8 cellular contexts compared by ENCODE assay signal in genomic region chr2:44974064-44974715, GRCh38.
DNase-seq lines count a peak whose midpoint lies in the region; ATAC-seq and TF ChIP-seq lines count a peak whose summit lies in the region.

No MANE protein-coding gene starts in this region.

- CTCF ChIA-PET in HEK293 (lab: Yijun Ruan, JAX), result interaction anchor here (0.6 to 3.4 kb wide), 25 partner anchors 9 to 981 kb away, joined by 3 to 24 read pairs (median 4); no protein-coding TSS in a partner anchor

- POLR2A ChIA-PET in HEK293 (lab: Yijun Ruan, JAX), result no interaction called here

- no peaks in the 10 kb centered on the region for H3K9me3 ChIP-seq in HEK293 (ENCODE audit: control insufficient read depth, insufficient read depth, low read depth, low read length)

- TF ChIP-seq CTCF in HEK293 (tag by site-specific recombination; IDR thresholded peaks at IDR 0.05) (0 out of 2 replicates have a peak, but pooled peaks have one; percentile 12), epithelial cell of esophagus (IDR thresholded peaks at IDR 0.05; ENCODE audit: insufficient read depth, low read depth, low read length, missing control alignments) (peak; percentile 67)

- no peak overlapping the region for H3K4me3 ChIP-seq in HEK293 (ENCODE audit: low read depth, low read length)
- H3K4me3 ChIP-seq in epithelial cell of esophagus (ENCODE audit: low read length), result no peak overlapping the region

- no peak overlapping the region for H3K27ac ChIP-seq in HEK293 (ENCODE audit: extremely low read depth, low read depth, low read length)

- H3K4me1 ChIP-seq in HEK293 (ENCODE audit: control insufficient read depth, insufficient read depth, low read length), result no peaks in the 10 kb centered on the region

- peak; percentile 23 for DNase-seq in COLO668 (lab: John Stamatoyannopoulos, UW; ENCODE audit: unreplicated experiment)
- DNase-seq in NCI-H748 (lab: John Stamatoyannopoulos, UW; ENCODE audit: unreplicated experiment), result peak; percentile 86
- DNase-seq in epithelial cell of esophagus (ENCODE audit: low read depth), result peak; percentile 87
- no peak for DNase-seq in effector CD4-positive, alpha-beta T cell

- H3K36me3 ChIP-seq in HEK293 (ENCODE audit: control insufficient read depth in 2 of 2, insufficient read depth in 1 of 2, low read length in 2 of 2), result no peaks in the 10 kb centered on the region

- ATAC-seq in GM21447 (IDR thresholded peaks at IDR 0.05; ENCODE audit: unreplicated experiment) (no peak), HG02870 (IDR thresholded peaks at IDR 0.05; ENCODE audit: unreplicated experiment) (no peak), GM19023 (IDR thresholded peaks at IDR 0.05; ENCODE audit: unreplicated experiment) (no peak)

TF ChIP-seq in HEK293, 187 proteins besides CTCF, POLR2A, EP300 and RAD21:
- TF ChIP-seq BCL6B (tag by site-specific recombination; IDR thresholded peaks at IDR 0.05), result 0 out of 2 replicates have a peak, but pooled peaks have one; percentile 31
- TF ChIP-seq ZNF654 (tag by site-specific recombination; IDR thresholded peaks at IDR 0.05; ENCODE audit: low read depth), result peak; percentile 72
- no peak for TF ChIP-seq ZNF175 (tag by site-specific recombination; IDR thresholded peaks at IDR 0.05)
- TF ChIP-seq IKZF3 (tag by site-specific recombination; IDR thresholded peaks at IDR 0.05), result 0 out of 2 replicates have a peak, but pooled peaks have one; percentile 59
- TF ChIP-seq HOXA7 (CRISPR knock-in tag; IDR thresholded peaks at IDR 0.05; ENCODE audit: borderline replicate concordance), result no peak
- TF ChIP-seq ZBTB17 (tag by site-specific recombination; IDR thresholded peaks at IDR 0.05), result peak; percentile 31; the same call in 1 of the 2 replicates
